Comparison of ENCODE assay signal across 8 cellular contexts in the genomic region with DNA sequence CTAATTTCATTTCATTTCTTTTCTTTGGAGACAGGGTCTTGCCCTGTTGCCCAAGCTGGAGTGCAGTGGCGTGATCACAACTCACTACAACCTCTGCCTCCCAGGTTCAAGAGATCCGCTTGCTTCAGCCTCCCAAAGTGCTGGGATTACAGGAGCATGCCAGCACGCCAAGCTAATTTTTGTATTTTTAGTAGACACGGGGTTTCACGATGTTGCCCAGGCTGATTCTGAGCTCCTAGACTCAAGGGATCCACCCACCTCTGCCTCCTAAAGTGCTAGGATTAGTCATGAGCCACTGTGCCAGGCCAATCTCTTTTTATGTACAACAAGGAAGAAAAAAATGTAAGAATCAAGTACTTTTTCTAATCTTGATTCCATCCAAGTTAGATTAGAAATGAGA. TPM values are rescaled to one million over a fixed set of nuclear protein-coding genes. Genes with fewer than 3 reads are reported as not detected.
DNase-seq lines count a peak whose midpoint lies in the region; ATAC-seq and TF ChIP-seq lines count a peak whose summit lies in the region.

No MANE protein-coding gene starts in this region.

- H3K9me3 Mint-ChIP-seq in activated CD4-positive, alpha-beta T cell treated with anti-CD3 and anti-CD28 coated beads for 36 hours (ENCODE audit: low read depth), result no peaks in the 10 kb centered on the region
- no peaks in the 10 kb centered on the region for H3K9me3 Mint-ChIP-seq in activated T-cell treated with anti-CD3 and anti-CD28 coated beads, Interleukin-2, amount 50 U/mL, for 4 hours

- peaks cover 89% of the 10 kb centered on the region for H3K4me1 Mint-ChIP-seq in activated CD4-positive, alpha-beta T cell treated with anti-CD3 and anti-CD28 coated beads for 36 hours
- H3K4me1 Mint-ChIP-seq in activated T-cell treated with anti-CD3 and anti-CD28 coated beads, Interleukin-2, amount 50 U/mL, for 4 hours (ENCODE audit: low read depth), result peaks cover 90% of the 10 kb centered on the region

- H3K4me3 ChIP-seq in foreskin fibroblast (ENCODE audit: low read depth in 1 of 2, low read length in 2 of 2) (peak overlapping the region in 1 of 2 donors; percentile 24), sigmoid colon (peak overlapping the region in 1 of 4 donors; percentile 3), WERI-Rb-1 (ENCODE audit: low read depth, low read length) (no peak overlapping the region)

- CTCF ChIA-PET in activated CD4-positive, alpha-beta T cell treated with anti-CD3 and anti-CD28 coated beads for 36 hours (lab: Charles Lee), result interaction anchor here (0.6 to 2.1 kb wide), 6 partner anchors 11 to 340 kb away, joined by 3 to 6 read pairs (median 4); a partner anchor contains a TSS

- 10 to 31% methylated on average over 5 of the region's 5 CpGs for WGBS in sigmoid colon, 2 donors

- no peak for TF ChIP-seq CTCF in foreskin fibroblast (IDR thresholded peaks at IDR 0.05; ENCODE audit: low read depth, low read length)
- TF ChIP-seq CTCF in sigmoid colon (IDR thresholded peaks at IDR 0.05), result no peak
- TF ChIP-seq CTCF in GM13977 (IDR thresholded peaks at IDR 0.05; ENCODE audit: extremely low read depth, insufficient read depth, missing control alignments), result no peak
- TF ChIP-seq CTCF in WERI-Rb-1 (IDR thresholded peaks at IDR 0.05; ENCODE audit: low read depth, low read length), result no peak

- no peaks in the 10 kb centered on the region for H3K36me3 ChIP-seq in sigmoid colon
- H3K36me3 ChIP-seq in WERI-Rb-1, result peaks cover 35% of the 10 kb centered on the region

- TF ChIP-seq POLR2A in sigmoid colon (IDR thresholded peaks at IDR 0.05), result no peak

- peak overlapping the region; percentile 66 to 77 (median 73) for H3K27ac ChIP-seq in sigmoid colon
- no peak overlapping the region for H3K27ac ChIP-seq in WERI-Rb-1

- H3K27me3 ChIP-seq in sigmoid colon (no peaks in the 10 kb centered on the region), WERI-Rb-1 (ENCODE audit: insufficient read depth, low read depth, severe bottlenecking) (no peaks in the 10 kb centered on the region)

- H3K27me3 Mint-ChIP-seq in activated CD4-positive, alpha-beta T cell treated with anti-CD3 and anti-CD28 coated beads for 36 hours, result no peaks in the 10 kb centered on the region
- no peaks in the 10 kb centered on the region for H3K27me3 Mint-ChIP-seq in activated T-cell treated with anti-CD3 and anti-CD28 coated beads, Interleukin-2, amount 50 U/mL, for 4 hours (ENCODE audit: low read depth)

- peaks cover 0 to 99% (median 94%) of the 10 kb centered on the region in 4 donors for H3K4me1 ChIP-seq in sigmoid colon

- H3K9me3 ChIP-seq in sigmoid colon, result no peaks in the 10 kb centered on the region
- no peaks in the 10 kb centered on the region for H3K9me3 ChIP-seq in WERI-Rb-1 (ENCODE audit: severe bottlenecking)

- DNase-seq in activated CD4-positive, alpha-beta T cell treated with anti-CD3 and anti-CD28 coated beads for 36 hours, result peak; percentile 66
- DNase-seq in activated CD4-positive, alpha-beta T cell treated with anti-CD3 and anti-CD28 coated beads for 1 hour, result no peak
- peak; percentile 45 for DNase-seq in activated T-cell treated with anti-CD3 and anti-CD28 coated beads, Interleukin-2, amount 50 U/mL, for 4 hours
- peak; percentile 79 to 90 for DNase-seq in foreskin fibroblast
- DNase-seq in sigmoid colon, result peak; percentile 77
- no peak for DNase-seq in GF-D8 (lab: John Stamatoyannopoulos, UW)
- no peak for DNase-seq in GM13977 (ENCODE audit: low spot score)
- no peak for DNase-seq in WERI-Rb-1

- POLR2A ChIA-PET in activated CD4-positive, alpha-beta T cell treated with anti-CD3 and anti-CD28 coated beads for 36 hours (lab: Charles Lee), result interaction anchor here (0.6 to 1.0 kb wide), 6 partner anchors 9 to 74 kb away, joined by 3 to 5 read pairs (median 4); a partner anchor contains a TSS

- in situ Hi-C loops in GM13977 (cut with MboI; ENCODE audit: low pct_unique_long_range_greater_than_20kb, low sequenced_read_pairs, unreplicated experiment), result no loop called here

- intact Hi-C loops in activated CD4-positive, alpha-beta T cell treated with anti-CD3 and anti-CD28 coated beads for 36 hours (cut with DNase I, micrococcal nuclease), result loop anchor here in 1 of 2 experiments (1.0 kb wide), 1 partner anchor 19 kb away; no protein-coding TSS in a partner anchor
- intact Hi-C loops in sigmoid colon (cut with DNase I), result no loop called here

- peak overlapping the region; percentile 68 for H3K27ac Mint-ChIP-seq in activated CD4-positive, alpha-beta T cell treated with anti-CD3 and anti-CD28 coated beads for 36 hours

- peaks cover 55% of the 10 kb centered on the region for H3K36me3 Mint-ChIP-seq in activated CD4-positive, alpha-beta T cell treated with anti-CD3 and anti-CD28 coated beads for 36 hours (ENCODE audit: low read depth)
- peaks cover 23% of the 10 kb centered on the region for H3K36me3 Mint-ChIP-seq in activated T-cell treated with anti-CD3 and anti-CD28 coated beads, Interleukin-2, amount 50 U/mL, for 4 hours (ENCODE audit: insufficient read depth)

- peak; percentile 93 for ATAC-seq in activated CD4-positive, alpha-beta T cell treated with anti-CD3 and anti-CD28 coated beads for 36 hours
- peak; percentile 94 to 95 for ATAC-seq in activated T-cell treated with anti-CD3 and anti-CD28 coated beads, Interleukin-2, amount 50 U/mL, for 4 hours

- TF ChIP-seq EP300 in sigmoid colon (IDR thresholded peaks at IDR 0.05), result no peak

- H3K4me3 Mint-ChIP-seq in activated CD4-positive, alpha-beta T cell treated with anti-CD3 and anti-CD28 coated beads for 36 hours, result peak overlapping the region; percentile 61
- H3K4me3 Mint-ChIP-seq in activated T-cell treated with anti-CD3 and anti-CD28 coated beads, Interleukin-2, amount 50 U/mL, for 4 hours, result peak overlapping the region; percentile 69

RNA-seq across cellular contexts. Expression of a gene that starts 10.7 kb away (rescaled TPM):
- total RNA-seq in activated CD4-positive, alpha-beta T cell treated with anti-CD3 and anti-CD28 coated beads for 36 hours, result 10 to 100 TPM; 94.4 to 99.3 TPM
- 10 to 100 TPM; 49.2 to 71.8 (median 67.4) TPM for total RNA-seq in activated T-cell treated with anti-CD3 and anti-CD28 coated beads, Interleukin-2, amount 50 U/mL, for 4 hours
- total RNA-seq in sigmoid colon, result 100 to 1,000 TPM in 3 of 4 donors, 10 to 100 TPM in 1; 84.7 to 109 (median 104) TPM
- 10 to 100 TPM; 20.6 to 38.7 (median 26.4) TPM for polyA plus RNA-seq in sigmoid colon

Comparison
In these comparisons a context has a peak if more than half of its experiments do, and no peak if none do; other contexts are left out.
1. DNase-seq: peak in activated CD4-positive, alpha-beta T cell treated with anti-CD3 and anti-CD28 coated beads for 36 hours (single experiment), activated T-cell treated with anti-CD3 and anti-CD28 coated beads, Interleukin-2, amount 50 U/mL, for 4 hours (single experiment), foreskin fibroblast (2 of 2) and sigmoid colon (single experiment); none in activated CD4-positive, alpha-beta T cell treated with anti-CD3 and anti-CD28 coated beads for 1 hour (single experiment), GF-D8 (single experiment), GM13977 (single experiment) and WERI-Rb-1 (single experiment).